Comparison of ENCODE assay signal across 8 cellular contexts in the genomic region with DNA sequence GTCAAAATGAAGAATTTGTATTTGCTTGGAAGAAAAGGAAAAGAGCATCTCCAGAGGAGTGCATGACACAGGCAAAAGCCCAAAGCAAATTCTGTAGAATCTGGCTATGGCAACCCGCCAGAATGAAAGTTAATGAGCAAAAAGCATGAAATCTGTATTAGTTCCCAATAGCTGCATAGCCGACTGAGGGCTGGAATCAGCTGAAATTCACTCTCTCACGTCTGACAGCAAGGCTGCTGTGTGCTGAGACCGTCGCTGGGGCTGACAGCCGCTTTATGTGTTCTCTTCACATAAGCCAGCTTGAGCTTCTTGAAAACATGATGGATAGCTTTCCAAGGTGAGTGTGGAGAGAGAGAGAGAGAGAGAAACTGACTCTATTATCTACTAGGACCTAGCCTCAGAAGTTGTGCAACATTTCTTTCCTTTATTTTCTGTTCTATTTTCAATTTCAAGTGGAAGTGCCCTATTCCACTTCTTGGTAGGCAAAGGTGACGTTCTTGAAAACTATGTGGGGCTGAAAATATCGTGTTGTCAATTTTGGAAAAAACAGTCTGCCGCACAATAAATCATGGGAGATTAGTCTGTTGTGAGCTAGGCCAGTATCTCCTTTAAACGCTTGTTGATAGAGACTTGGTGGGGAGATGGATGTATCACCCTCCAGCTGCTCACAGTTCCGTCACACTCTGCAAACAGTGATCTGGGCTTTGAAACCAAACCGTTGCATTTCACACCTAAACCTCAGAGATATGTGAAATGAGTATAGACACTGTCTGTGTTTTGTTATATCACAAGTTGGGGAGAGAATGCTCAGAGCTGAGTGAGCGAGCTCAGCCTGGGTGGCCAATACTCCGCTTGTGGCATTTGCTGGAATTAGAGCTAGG.
A peak's percentile ranks its signal among the peaks of the same experiment; 100 is the strongest.
DNase-seq lines count a peak whose midpoint lies in the region; ATAC-seq and TF ChIP-seq lines count a peak whose summit lies in the region.

No MANE protein-coding gene starts in this region.

- no peaks in the 10 kb centered on the region for H3K27me3 Mint-ChIP-seq in activated T-helper 1 cell treated with anti-CD3 and anti-CD28 coated beads, Interleukin-12 subunit alpha, Interleukin-12 subunit beta, Interleukin-2, Interleukin-4 antibody, amounts not matched to agents 30 ng/mL and 10 ng/mL and 1 ng/mL, durations not matched to agents 14 hours and 24 hours and 36 hours (ENCODE audit: insufficient read depth)

- H3K18ac ChIP-seq in neuronal stem cell (ENCODE audit: low read length): no peak overlapping the region

- H3K14ac ChIP-seq in neuronal stem cell (ENCODE audit: low read length): no peak overlapping the region

- H2BK120ac ChIP-seq in neuronal stem cell (ENCODE audit: low read depth, low read length): no peak overlapping the region

- peak; percentile 93 for ATAC-seq in HG03108 (IDR thresholded peaks at IDR 0.05; ENCODE audit: unreplicated experiment)

- no peak overlapping the region for H3K9ac ChIP-seq in neuronal stem cell (ENCODE audit: low read depth, low read length, poor library complexity)

- no peaks in the 10 kb centered on the region for H3K9me3 Mint-ChIP-seq in activated T-helper 1 cell treated with anti-CD3 and anti-CD28 coated beads, Interleukin-12 subunit alpha, Interleukin-12 subunit beta, Interleukin-2, Interleukin-4 antibody, amounts not matched to agents 30 ng/mL and 10 ng/mL and 1 ng/mL, durations not matched to agents 14 hours and 24 hours and 36 hours

- H2AK5ac ChIP-seq in neuronal stem cell (ENCODE audit: low read depth, low read length): no peak overlapping the region

- H3K79me1 ChIP-seq in neuronal stem cell (ENCODE audit: low read depth, low read length): no peaks in the 10 kb centered on the region

- H3K4me3 ChIP-seq in neuronal stem cell (ENCODE audit: low read length in 2 of 2): no peak overlapping the region

- no CpG with 5 or more reads among the region's 14 CpGs for WGBS in neuronal stem cell (ENCODE audit: extremely low coverage in 2 of 2, insufficient read length in 2 of 2, insufficient replicate concordance in 1 of 2), 2 donors

- H3K36me3 ChIP-seq in neuronal stem cell (replicated peaks in 1 of 2; ENCODE audit: control insufficient read depth in 2 of 2, insufficient read depth in 2 of 2, low read length in 2 of 2): no peaks in the 10 kb centered on the region

- DNase-seq in stimulated activated CD4-positive, alpha-beta T cell treated with anti-CD3 and anti-CD28 coated beads, Interleukin-12 subunit alpha, Interleukin-12 subunit beta, amount 100 ng/mL, for 48 hours (ENCODE audit: low read depth in 2 of 3, low spot score in 1 of 3): peak; percentile 13 to 32 (median 27)
- DNase-seq in stimulated activated CD4-positive, alpha-beta T cell treated with anti-CD3 and anti-CD28 coated beads, Interleukin-12 subunit alpha, Interleukin-12 subunit beta, amount 100 ng/mL, for 4 hours: no peak
- DNase-seq in activated T-helper 1 cell treated with anti-CD3 and anti-CD28 coated beads, Interleukin-12 subunit alpha, Interleukin-12 subunit beta, Interleukin-2, Interleukin-4 antibody, amounts not matched to agents 30 ng/mL and 10 ng/mL and 1 ng/mL, durations not matched to agents 14 hours and 24 hours and 36 hours (ENCODE audit: low spot score): peak; percentile 52
- DNase-seq in neuronal stem cell (ENCODE audit: low spot score) (no peak), AG08395 (ENCODE audit: low spot score) (no peak), H4 (ENCODE audit: low spot score) (no peak), HEK293T (ENCODE audit: extremely low spot score) (no peak)

- H3K4me2 ChIP-seq in neuronal stem cell (ENCODE audit: insufficient read depth, low read length, poor library complexity, severe bottlenecking): no peak overlapping the region

- CTCF ChIA-PET in HEK293T (lab: Yijun Ruan, JAX): interaction anchor here (1.4 kb wide), 1 partner anchor 326 kb away, joined by 4 read pairs; no protein-coding TSS in a partner anchor

- H4K91ac ChIP-seq in neuronal stem cell (ENCODE audit: low read depth, low read length, poor library complexity): no peak overlapping the region

- no peaks in the 10 kb centered on the region for H3K9me3 ChIP-seq in neuronal stem cell (replicated peaks in 1 of 2; ENCODE audit: control insufficient read depth in 2 of 2, insufficient read depth in 1 of 2, low read depth in 1 of 2, low read length in 2 of 2)

- H2BK15ac ChIP-seq in neuronal stem cell (ENCODE audit: low read length): no peak overlapping the region

- no peaks in the 10 kb centered on the region for H3K36me3 Mint-ChIP-seq in activated T-helper 1 cell treated with anti-CD3 and anti-CD28 coated beads, Interleukin-12 subunit alpha, Interleukin-12 subunit beta, Interleukin-2, Interleukin-4 antibody, amounts not matched to agents 30 ng/mL and 10 ng/mL and 1 ng/mL, durations not matched to agents 14 hours and 24 hours and 36 hours (ENCODE audit: low read depth)

- H3K27ac ChIP-seq in neuronal stem cell (replicated peaks; ENCODE audit: low read length): no peak overlapping the region

- no peak overlapping the region for H2BK5ac ChIP-seq in neuronal stem cell (ENCODE audit: low read length)

- no peak overlapping the region for H3K4ac ChIP-seq in neuronal stem cell (ENCODE audit: low read length)

- H3K27me3 ChIP-seq in neuronal stem cell (ENCODE audit: control insufficient read depth in 3 of 3, insufficient read depth in 3 of 3, low read depth in 1 of 3, low read length in 3 of 3): no peaks in the 10 kb centered on the region

- H3K4me3 Mint-ChIP-seq in activated T-helper 1 cell treated with anti-CD3 and anti-CD28 coated beads, Interleukin-12 subunit alpha, Interleukin-12 subunit beta, Interleukin-2, Interleukin-4 antibody, amounts not matched to agents 30 ng/mL and 10 ng/mL and 1 ng/mL, durations not matched to agents 14 hours and 24 hours and 36 hours: peak overlapping the region; percentile 49

- H3K4me1 ChIP-seq in neuronal stem cell (ENCODE audit: control insufficient read depth in 2 of 2, insufficient read depth in 1 of 2, low read depth in 1 of 2, low read length in 2 of 2): no peaks in the 10 kb centered on the region

- H3K27ac Mint-ChIP-seq in activated T-helper 1 cell treated with anti-CD3 and anti-CD28 coated beads, Interleukin-12 subunit alpha, Interleukin-12 subunit beta, Interleukin-2, Interleukin-4 antibody, amounts not matched to agents 30 ng/mL and 10 ng/mL and 1 ng/mL, durations not matched to agents 14 hours and 24 hours and 36 hours: peak overlapping the region; percentile 68

- H3K23ac ChIP-seq in neuronal stem cell (ENCODE audit: low read depth, low read length, poor library complexity): no peak overlapping the region

- H2BK12ac ChIP-seq in neuronal stem cell (ENCODE audit: low read length): no peak overlapping the region

- POLR2A ChIA-PET in HEK293T (lab: Yijun Ruan, JAX): no interaction called here

- intact Hi-C loops in activated T-helper 1 cell treated with anti-CD3 and anti-CD28 coated beads, Interleukin-12 subunit alpha, Interleukin-12 subunit beta, Interleukin-2, Interleukin-4 antibody, amounts not matched to agents 30 ng/mL and 10 ng/mL and 1 ng/mL, durations not matched to agents 14 hours and 24 hours and 36 hours (cut with micrococcal nuclease): loop anchor here (1.0 to 10.0 kb wide), 6 partner anchors 13 to 955 kb away; a partner anchor contains a TSS

- H4K8ac ChIP-seq in neuronal stem cell (ENCODE audit: low read depth, low read length): no peak overlapping the region

- H2AFZ ChIP-seq in neuronal stem cell (ENCODE audit: low read length): peak overlapping the region; percentile 65

- peaks cover 31% of the 10 kb centered on the region for H3K4me1 Mint-ChIP-seq in activated T-helper 1 cell treated with anti-CD3 and anti-CD28 coated beads, Interleukin-12 subunit alpha, Interleukin-12 subunit beta, Interleukin-2, Interleukin-4 antibody, amounts not matched to agents 30 ng/mL and 10 ng/mL and 1 ng/mL, durations not matched to agents 14 hours and 24 hours and 36 hours (ENCODE audit: low read depth)

TF ChIP-seq in HEK293T, 16 proteins besides CTCF, POLR2A, EP300 and RAD21:
- TF ChIP-seq FOXM1 (IDR thresholded peaks at IDR 0.05; ENCODE audit: borderline replicate concordance) (no peak), NFRKB (IDR thresholded peaks at IDR 0.05) (no peak), ELF4 (IDR thresholded peaks at IDR 0.05) (no peak), TARDBP (IDR thresholded peaks at IDR 0.05) (no peak)
TF ChIP-seq in HEK293T: peak in this region for 0.

Comparison
In these comparisons a context has a peak if more than half of its experiments do, and no peak if none do; other contexts are left out.
1. DNase-seq: peak in stimulated activated CD4-positive, alpha-beta T cell treated with anti-CD3 and anti-CD28 coated beads, Interleukin-12 subunit alpha, Interleukin-12 subunit beta, amount 100 ng/mL, for 48 hours (3 of 3) and activated T-helper 1 cell treated with anti-CD3 and anti-CD28 coated beads, Interleukin-12 subunit alpha, Interleukin-12 subunit beta, Interleukin-2, Interleukin-4 antibody, amounts not matched to agents 30 ng/mL and 10 ng/mL and 1 ng/mL, durations not matched to agents 14 hours and 24 hours and 36 hours (single experiment); none in stimulated activated CD4-positive, alpha-beta T cell treated with anti-CD3 and anti-CD28 coated beads, Interleukin-12 subunit alpha, Interleukin-12 subunit beta, amount 100 ng/mL, for 4 hours (single experiment), neuronal stem cell (single experiment), AG08395 (single experiment), H4 (single experiment) and HEK293T (single experiment).